Comparison of ENCODE assay signal across 8 cellular contexts in genomic region chr11:110294509-110294908, GRCh38. TPM values are rescaled to one million over a fixed set of nuclear protein-coding genes. Genes with fewer than 3 reads are reported as not detected.
DNase-seq lines count a peak whose midpoint lies in the region; ATAC-seq, FAIRE-seq and TF ChIP-seq lines count a peak whose summit lies in the region.

No MANE protein-coding gene starts in this region.

- no peak for DNase-seq in GM06990 (ENCODE audit: extremely low read depth, insufficient read length)
- no peak for DNase-seq in H1 (ENCODE audit: low read depth in 1 of 2, low spot score in 2 of 2)
- no peak for DNase-seq in ovary
- no peak for DNase-seq in 8988T
- no peak for DNase-seq in SHP77 treated with DMSO at 0.1 percent for 48 hours (lab: John Stamatoyannopoulos, UW)
- no peak for DNase-seq in NOMO-1 (lab: John Stamatoyannopoulos, UW; ENCODE audit: unreplicated experiment in 2 of 2)

- no peak overlapping the region for H2BK20ac ChIP-seq in H1 (ENCODE audit: low read length)

- WGBS in H1 (ENCODE audit: extremely low coverage in 1 of 2, insufficient coverage in 1 of 2, insufficient read length in 1 of 2, insufficient replicate concordance in 2 of 2, low coverage in 1 of 2, low lambda C conversion rate in 2 of 2, missing lambda C conversion rate in 1 of 2), 2 experiments = 50 to 100% methylated on average over 1 to 6 of the region's 6 CpGs
- 5 to 24% (median 10%) methylated on average over 6 of the region's 6 CpGs for WGBS in ovary, 3 donors

- no peak overlapping the region for H4K91ac ChIP-seq in H1 (replicated peaks; ENCODE audit: insufficient read length, low read length)

- H4K20me1 ChIP-seq in OCI-LY3 (ENCODE audit: insufficient read depth, low read length) = peaks cover 53% of the 10 kb centered on the region
- peaks cover 4 to 10% of the 10 kb centered on the region in 2 experiments for H4K20me1 ChIP-seq in H1 (replicated peaks in 1 of 2; ENCODE audit: control insufficient read depth in 1 of 2, insufficient read depth in 2 of 2, low read length in 2 of 2)

- FAIRE-seq in H1 (lab: Jason Lieb, UNC) = no peak

- H4K5ac ChIP-seq in H1 (ENCODE audit: insufficient read length, low read depth, low read length) = no peak overlapping the region

- H3K4me3 ChIP-seq in GM06990 (replicated peaks; ENCODE audit: low read depth, low read length) (peak overlapping the region; percentile 70), OCI-LY3 (ENCODE audit: low read length) (peak overlapping the region; percentile 97), H1 (ENCODE audit: extremely low read depth in 1 of 4, insufficient read depth in 2 of 4, low read depth in 3 of 4, low read length in 4 of 4) (peak overlapping the region; percentile 72 to 93 (median 88); a peak in 6 of 8 replicates), ovary (peak overlapping the region; percentile 10)

- ATAC-seq in HG03354 (IDR thresholded peaks at IDR 0.05; ENCODE audit: poor library complexity, severe bottlenecking, unreplicated experiment) = no peak

- TF ChIP-seq CTCF in GM06990 (IDR thresholded peaks at IDR 0.05; ENCODE audit: insufficient read depth, low read length, poor library complexity, severe bottlenecking) (no peak), OCI-LY3 (IDR thresholded peaks at IDR 0.05; ENCODE audit: low read depth, low read length) (no peak), H1 (IDR thresholded peaks at IDR 0.05; ENCODE audit: control extremely low read depth in 1 of 3, insufficient read depth in 1 of 3, low read depth in 1 of 3, low read length in 3 of 3) (no peak), ovary (IDR thresholded peaks at IDR 0.05) (no peak)

- TF ChIP-seq POLR2A in H1 (IDR thresholded peaks at IDR 0.05; ENCODE audit: control extremely low read depth in 1 of 2, low read depth in 2 of 2, low read length in 2 of 2) = no peak
- TF ChIP-seq POLR2A in ovary (IDR thresholded peaks at IDR 0.05) = no peak

- no peak overlapping the region for H3K23ac ChIP-seq in H1 (ENCODE audit: insufficient read length)

- H3K36me3 ChIP-seq in GM06990 (ENCODE audit: control insufficient read depth, insufficient read depth, low read length) (no peaks in the 10 kb centered on the region), OCI-LY3 (replicated peaks; ENCODE audit: low read depth, low read length) (no peaks in the 10 kb centered on the region), H1 (ENCODE audit: control insufficient read depth in 2 of 4, insufficient read depth in 4 of 4, low read length in 3 of 4) (no peaks in the 10 kb centered on the region), ovary (no peaks in the 10 kb centered on the region)

- no peak overlapping the region for H2BK12ac ChIP-seq in H1 (ENCODE audit: low read depth, low read length)

- TF ChIP-seq EP300 in H1 (IDR thresholded peaks at IDR 0.05; ENCODE audit: borderline replicate concordance in 1 of 2, low read depth in 2 of 2, low read length in 2 of 2) = no peak
- TF ChIP-seq EP300 in ovary (IDR thresholded peaks at IDR 0.05) = no peak

- peak overlapping the region; percentile 97 for H3K9ac ChIP-seq in OCI-LY3 (ENCODE audit: low read length)
- H3K9ac ChIP-seq in H1 (replicated peaks in 1 of 4; ENCODE audit: extremely low read depth in 1 of 4, low read depth in 3 of 4, low read length in 3 of 4) = no peak overlapping the region; a peak in 1 of 7 replicates

- H4K8ac ChIP-seq in H1 (ENCODE audit: extremely low read depth, insufficient read depth, low read length) = no peak overlapping the region

- peaks cover 4% of the 10 kb centered on the region; the same call in 1 of the 2 replicates for H3K79me1 ChIP-seq in H1 (ENCODE audit: low read depth, low read length)

- no peaks in the 10 kb centered on the region; the same call in 1 of the 2 replicates for H3K23me2 ChIP-seq in H1 (ENCODE audit: low read depth, low read length)

- peaks cover 26% of the 10 kb centered on the region for H3K4me1 ChIP-seq in OCI-LY3 (ENCODE audit: low read length)
- peaks cover 4 to 11% (median 7%) of the 10 kb centered on the region in 4 experiments; a peak in 5 of 7 replicates for H3K4me1 ChIP-seq in H1 (replicated peaks in 1 of 4; ENCODE audit: control insufficient read depth in 3 of 4, insufficient read depth in 4 of 4, low read length in 3 of 4)
- H3K4me1 ChIP-seq in ovary (ENCODE audit: insufficient read depth) = peaks cover 15% of the 10 kb centered on the region

- CTCF ChIA-PET in H1 (lab: Charles Lee; ENCODE audit: partially characterized antibody) = no interaction called here

- TF ChIP-seq RAD21 in H1 (IDR thresholded peaks at IDR 0.05 in 1 of 2, conservative IDR thresholded peaks at IDR 0.05 in 1 of 2; ENCODE audit: low read depth in 2 of 2, low read length in 2 of 2) = no peak

- no peak overlapping the region for H2AFZ ChIP-seq in OCI-LY3 (ENCODE audit: low read depth, low read length)
- no peak overlapping the region for H2AFZ ChIP-seq in H1 (ENCODE audit: low read length)

- intact Hi-C loops in ovary (cut with DNase I) = no loop called here

- no peak overlapping the region for H2AK5ac ChIP-seq in H1 (ENCODE audit: low read depth, low read length)

- H2BK120ac ChIP-seq in H1 (replicated peaks; ENCODE audit: low read depth, low read length) = no peak overlapping the region

- H3K14ac ChIP-seq in H1 (ENCODE audit: insufficient read length) = no peak overlapping the region

- peaks cover 66% of the 10 kb centered on the region for H3K79me2 ChIP-seq in OCI-LY3 (ENCODE audit: low read length)
- peaks cover 8 to 65% of the 10 kb centered on the region in 2 experiments for H3K79me2 ChIP-seq in H1 (ENCODE audit: control insufficient read depth in 1 of 2, insufficient read depth in 2 of 2, low read length in 2 of 2)

- H2BK15ac ChIP-seq in H1 (ENCODE audit: low read length) = no peak overlapping the region

- no peaks in the 10 kb centered on the region for H3K9me3 ChIP-seq in OCI-LY3 (ENCODE audit: insufficient read depth, low read length)
- no peaks in the 10 kb centered on the region for H3K9me3 ChIP-seq in H1 (ENCODE audit: insufficient read depth in 2 of 2, low read depth in 1 of 2, low read length in 1 of 2)
- H3K9me3 ChIP-seq in ovary = no peaks in the 10 kb centered on the region

- no peak overlapping the region for H2BK5ac ChIP-seq in H1 (ENCODE audit: low read depth, low read length)

- H3K18ac ChIP-seq in H1 (ENCODE audit: extremely low read depth, low read length) = no peak overlapping the region

- H3K27me3 ChIP-seq in GM06990 (replicated peaks; ENCODE audit: control insufficient read depth, insufficient read depth, low read length) (no peaks in the 10 kb centered on the region), OCI-LY3 (ENCODE audit: low read depth, low read length) (no peaks in the 10 kb centered on the region), H1 (replicated peaks in 1 of 4; ENCODE audit: control insufficient read depth in 3 of 4, extremely low read depth in 1 of 4, insufficient read depth in 3 of 4, low read length in 3 of 4) (no peaks in the 10 kb centered on the region), ovary (no peaks in the 10 kb centered on the region)

- no peak overlapping the region for H3K56ac ChIP-seq in H1 (replicated peaks; ENCODE audit: insufficient read length, low read depth, low read length)

- H3K27ac ChIP-seq in OCI-LY3 (ENCODE audit: low read length) = no peak overlapping the region
- no peak overlapping the region for H3K27ac ChIP-seq in H1 (ENCODE audit: low read depth, low read length)
- no peak overlapping the region for H3K27ac ChIP-seq in ovary

- no peak overlapping the region for H3K4ac ChIP-seq in H1 (replicated peaks; ENCODE audit: insufficient read length, low read depth, low read length)

- POLR2A ChIA-PET in H1 (lab: Charles Lee; ENCODE audit: partially characterized antibody) = no interaction called here

- H3K4me2 ChIP-seq in OCI-LY3 (ENCODE audit: low read length) (peak overlapping the region; percentile 75), H1 (ENCODE audit: insufficient read depth in 1 of 2, low read depth in 2 of 2, low read length in 2 of 2) (peak overlapping the region; percentile 58 to 75)

TF ChIP-seq in H1, 55 proteins besides CTCF, POLR2A, EP300 and RAD21:
- TF ChIP-seq MAFK (IDR thresholded peaks at IDR 0.05; ENCODE audit: low read depth, low read length) (no peak), SP4 (IDR thresholded peaks at IDR 0.05; ENCODE audit: low read length) (no peak), KDM1A (IDR thresholded peaks at IDR 0.05; ENCODE audit: borderline replicate concordance, low read length) (no peak), FOSL1 (IDR thresholded peaks at IDR 0.05; ENCODE audit: insufficient read depth, low read depth, low read length) (no peak), PHF8 (conservative IDR thresholded peaks at IDR 0.05; ENCODE audit: low read depth, low read length) (no peak), HDAC2 (IDR thresholded peaks at IDR 0.05; ENCODE audit: borderline replicate concordance in 1 of 2, low read depth in 2 of 2, low read length in 2 of 2) (no peak), CBX5 (IDR thresholded peaks at IDR 0.05; ENCODE audit: low read depth, low read length) (no peak)
TF ChIP-seq in H1: peak in this region for 0.

RNA-seq across cellular contexts. Expression of gene RDX, which starts 1.9 kb away (rescaled TPM):
- total RNA-seq in H1 (2021; fragmentation: NEBNext Ultra II Directional; extraction: Animal tissue kit (Norgen Biotek cat#: 25700)) = 100 and 105 TPM in 2 replicates
- 10.8 and 27.4 TPM in 2 replicates for polyA plus RNA-seq in H1 (2011; rRNA removed)
- polyA plus RNA-seq in H1 (2011; cell fraction: cytosol; rRNA removed) = 29.5 TPM
- polyA plus RNA-seq in H1 (2011; cell fraction: nucleus; rRNA removed) = 10.8 TPM
- 63.9 to 148 TPM (median 82.8 TPM) in 4 replicates for polyA plus RNA-seq in H1 (2012, experiment 1 of 2)
- 3.8 TPM for polyA plus RNA-seq in H1 (2012, experiment 2 of 2)
- polyA plus RNA-seq in H1 (2013, experiment 1 of 2) = 56.8 TPM
- 59.3 TPM for polyA plus RNA-seq in H1 (2013, experiment 2 of 2)
- 35.5 and 93.8 TPM in 2 replicates for polyA minus RNA-seq in H1 (2011; rRNA and poly(A)+ RNA removed)
- polyA minus RNA-seq in H1 (2011; cell fraction: cytosol; rRNA and poly(A)+ RNA removed) = 90.1 TPM
- polyA minus RNA-seq in H1 (2011; cell fraction: nucleus; rRNA and poly(A)+ RNA removed) = 55.5 TPM
- 100 to 1,000 TPM in 5 of 7 donors, 10 to 100 TPM in 2; 56.9 to 175 (median 126) TPM for total RNA-seq in ovary
- polyA plus RNA-seq in ovary = 100 to 1,000 TPM in 1 of 2 donors, 10 to 100 TPM in 1; 40.0 to 144 TPM

Comparison
In these comparisons a context has a peak if more than half of its experiments do, and no peak if none do; other contexts are left out.
1. H3K4me3 ChIP-seq: peak in every context shown above with its lines; median percentile 97 in OCI-LY3; 88 in H1; 70 in GM06990; 10 in ovary.